Comparison of ENCODE assay signal across 8 cellular contexts in genomic region chr13:19864018-19864338, GRCh38.
A peak's percentile ranks its signal among the peaks of the same experiment; 100 is the strongest.
DNase-seq lines count a peak whose midpoint lies in the region; ATAC-seq and TF ChIP-seq lines count a peak whose summit lies in the region.

No MANE protein-coding gene starts in this region.

- TF ChIP-seq RAD21 in Ishikawa (IDR thresholded peaks at IDR 0.05; ENCODE audit: low read depth): no peak

- ATAC-seq in GM21576 (IDR thresholded peaks at IDR 0.05; ENCODE audit: unreplicated experiment): peak; percentile 24

- TF ChIP-seq EP300 in Ishikawa (IDR thresholded peaks at IDR 0.05; ENCODE audit: borderline replicate concordance): no peak

- peak; percentile 21 for DNase-seq in GM04503 (ENCODE audit: low read depth)
- peak in 4 of 5 donors; percentile 39 to 49 (median 46) for DNase-seq in T-helper 1 cell
- DNase-seq in brain pericyte (ENCODE audit: low read depth, low spot score): peak; percentile 61
- DNase-seq in iris pigment epithelial cell (ENCODE audit: low read depth): peak; percentile 85
- peak; percentile 39 to 43 for DNase-seq in stimulated activated CD4-positive, alpha-beta T cell treated with anti-CD3 and anti-CD28 coated beads, Interleukin-15, amount 100 ng/mL, for 48 hours (ENCODE audit: low read depth in 2 of 2)
- no peak for DNase-seq in D341Med (ENCODE audit: low spot score)

TF ChIP-seq in Ishikawa, 13 proteins besides CTCF, POLR2A, EP300 and RAD21:
- TF ChIP-seq USF1 (IDR thresholded peaks at IDR 0.05) (no peak), REST (IDR thresholded peaks at IDR 0.05; ENCODE audit: low read depth) (no peak), YY1 (IDR thresholded peaks at IDR 0.05; ENCODE audit: low read depth) (no peak), FOXM1 (IDR thresholded peaks at IDR 0.05; ENCODE audit: borderline replicate concordance, low read depth) (no peak), TEAD4 (IDR thresholded peaks at IDR 0.05) (no peak), TAF1 (IDR thresholded peaks at IDR 0.05; ENCODE audit: low read depth) (peak; percentile 38; the same call in 1 of the 2 replicates), MAX (IDR thresholded peaks at IDR 0.05) (0 out of 2 replicates have a peak, but pooled peaks have one; percentile 28), TCF12 (IDR thresholded peaks at IDR 0.05; ENCODE audit: low read depth) (peak; percentile 8; the same call in 1 of the 2 replicates), CREB1 (IDR thresholded peaks at IDR 0.05; ENCODE audit: low read depth) (no peak), NFIC (IDR thresholded peaks at IDR 0.05) (peak; percentile 65)
TF ChIP-seq in Ishikawa: peak in this region for 4.
